Comparison of ENCODE assay signal across 16 cellular contexts in the genomic region with DNA sequence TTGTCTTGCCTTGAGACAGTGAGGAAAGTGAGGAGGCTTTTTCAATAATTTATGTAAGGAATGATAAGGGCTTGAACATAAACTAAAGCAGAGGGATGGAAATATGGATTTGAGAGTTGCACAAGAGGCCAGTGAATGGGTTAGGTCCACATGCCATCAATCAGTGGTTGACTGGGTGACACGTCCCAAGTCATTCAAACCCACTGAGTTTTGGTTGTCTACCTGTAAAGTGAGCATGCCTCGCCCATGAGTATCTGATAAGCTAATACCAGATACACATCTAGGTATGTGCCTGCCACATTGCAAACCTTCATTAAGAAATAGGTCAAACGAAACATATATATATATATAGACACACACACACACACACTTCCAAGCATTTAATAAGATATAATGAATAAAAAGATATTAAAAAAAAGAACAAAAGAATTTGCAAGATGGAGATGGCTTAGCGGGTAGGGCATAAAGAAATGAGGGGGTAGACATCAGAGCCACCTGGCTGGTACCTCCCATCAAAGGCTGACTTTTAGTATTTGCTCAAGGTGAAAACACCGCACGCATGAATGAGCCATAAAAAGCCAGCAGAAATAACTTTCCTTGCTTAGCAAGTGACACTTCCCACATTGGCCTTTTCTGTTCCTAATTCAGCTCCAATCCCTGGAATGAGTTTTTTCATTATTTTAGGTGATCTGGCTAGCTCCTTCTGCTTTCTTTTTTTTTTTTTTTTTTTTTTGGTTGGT.
DNase-seq lines count a peak whose midpoint lies in the region; ATAC-seq and TF ChIP-seq lines count a peak whose summit lies in the region.
"Had no signal": no experiment of that assay in that cellular context is flagged by ENCODE, and none has a peak within 500 bp of the region (broad histone marks: within the 10 kb centered on the region; RNA-seq: fewer than 3 reads in every experiment).

No MANE protein-coding gene starts in this region.

- TF ChIP-seq EP300 in tibial nerve (IDR thresholded peaks at IDR 0.05): no peak

- no peaks in the 10 kb centered on the region for H3K9me2 ChIP-seq in PC-3 (replicated peaks; ENCODE audit: low read length)

- H4K12ac ChIP-seq in trophoblast cell (ENCODE audit: low read depth, low read length): no peak overlapping the region

- no peak overlapping the region for H3K27ac Mint-ChIP-seq in glutamatergic neuron (ENCODE audit: unreplicated experiment)
- H3K27ac Mint-ChIP-seq: B cell; CD8-positive, alpha-beta T cell had no signal

- no peak overlapping the region for H3K23ac ChIP-seq in trophoblast cell (ENCODE audit: low read length)

- H2AK5ac ChIP-seq in trophoblast cell (ENCODE audit: low read length): no peak overlapping the region

- TF ChIP-seq CTCF in PC-3 (conservative IDR thresholded peaks at IDR 0.05; ENCODE audit: low read depth, low read length): no peak
- TF ChIP-seq CTCF in glutamatergic neuron (IDR thresholded peaks at IDR 0.05; ENCODE audit: partially characterized antibody, unreplicated experiment): no peak
- TF ChIP-seq CTCF in tibial nerve (IDR thresholded peaks at IDR 0.05): no peak

- H3K4me3 ChIP-seq in PC-3 (ENCODE audit: low read length): no peak overlapping the region
- no peak overlapping the region for H3K4me3 ChIP-seq in trophoblast cell (ENCODE audit: low read depth, low read length)
- no peak overlapping the region for H3K4me3 ChIP-seq in tibial nerve
- H3K4me3 ChIP-seq: BLaER1 treated with 17β-estradiol and CSF1 and Interleukin-3, amounts not matched to agents 10 nM and 100 nM; GM12878 had no signal

- peak overlapping the region; percentile 51 for H3K4me3 Mint-ChIP-seq in glutamatergic neuron (ENCODE audit: unreplicated experiment)
- H3K4me3 Mint-ChIP-seq: B cell; CD8-positive, alpha-beta T cell; H9 had no signal

- peaks cover 14% of the 10 kb centered on the region for H3K79me2 ChIP-seq in PC-3 (ENCODE audit: low read length)
- H3K79me2 ChIP-seq in trophoblast cell (ENCODE audit: control insufficient read depth, insufficient read depth, low read length, poor library complexity): no peaks in the 10 kb centered on the region

- intact Hi-C loops in PC-3 (cut with micrococcal nuclease): no loop called here

- no peak overlapping the region for H2BK120ac ChIP-seq in trophoblast cell (ENCODE audit: insufficient read depth, low read length, poor library complexity)

- peaks cover 9% of the 10 kb centered on the region for H3K27me3 Mint-ChIP-seq in glutamatergic neuron (ENCODE audit: unreplicated experiment)

- WGBS in trophoblast cell (ENCODE audit: extremely low coverage, insufficient coverage, insufficient read length): no CpG with 5 or more reads among the region's 6 CpGs
- WGBS in tibial nerve, 2 donors: 89 to 94% methylated on average over 6 of the region's 6 CpGs

- CTCF ChIA-PET in PC-3 (lab: Charles Lee): no interaction called here

- no peaks in the 10 kb centered on the region for H3F3A ChIP-seq in PC-3 (ENCODE audit: low read length, unreplicated experiment)

- H3K36me3 ChIP-seq in PC-3 (ENCODE audit: low read depth, low read length) (no peaks in the 10 kb centered on the region), trophoblast cell (ENCODE audit: control insufficient read depth in 1 of 2, insufficient read depth in 2 of 2, low read length in 2 of 2) (no peaks in the 10 kb centered on the region), tibial nerve (no peaks in the 10 kb centered on the region)
- H3K36me3 ChIP-seq: BLaER1 treated with 17β-estradiol and CSF1 and Interleukin-3, amounts not matched to agents 10 nM and 100 nM had no signal

- H3K27me3 ChIP-seq in PC-3 (ENCODE audit: low read length) (no peaks in the 10 kb centered on the region), trophoblast cell (ENCODE audit: insufficient read depth, low read length) (no peaks in the 10 kb centered on the region), tibial nerve (no peaks in the 10 kb centered on the region)
- H3K27me3 ChIP-seq: BLaER1 treated with 17β-estradiol and CSF1 and Interleukin-3, amounts not matched to agents 10 nM and 100 nM had no signal

- H3K18ac ChIP-seq in trophoblast cell (ENCODE audit: low read length): no peak overlapping the region

- no peak overlapping the region for H3K9ac ChIP-seq in PC-3 (ENCODE audit: low read length)
- H3K9ac ChIP-seq in trophoblast cell (ENCODE audit: low read length): no peak overlapping the region
- H3K9ac ChIP-seq: BLaER1 treated with 17β-estradiol and CSF1 and Interleukin-3, amounts not matched to agents 10 nM and 100 nM had no signal

- H3K9me3 Mint-ChIP-seq in glutamatergic neuron (ENCODE audit: unreplicated experiment): peaks cover 10% of the 10 kb centered on the region
- H3K9me3 Mint-ChIP-seq: CD8-positive, alpha-beta T cell; H9 had no signal

- no peak overlapping the region for H3K4ac ChIP-seq in trophoblast cell (ENCODE audit: low read depth, low read length)

- H3K14ac ChIP-seq in trophoblast cell (ENCODE audit: low read length): no peak overlapping the region

- H2AFZ ChIP-seq in PC-3 (ENCODE audit: low read length) (no peak overlapping the region), trophoblast cell (ENCODE audit: insufficient read depth, low read length, poor library complexity) (no peak overlapping the region)

- DNase-seq in NCI-H345 (lab: John Stamatoyannopoulos, UW) (peak; percentile 39), PC-3 (peak; percentile 81), glutamatergic neuron (no peak), trophoblast cell (peak; percentile 86 to 93), tibial nerve (ENCODE audit: low spot score in 2 of 2) (no peak), T-helper 2 cell (no peak), DMS153 treated with DMSO at 0.1 percent for 48 hours (lab: John Stamatoyannopoulos, UW; ENCODE audit: unreplicated experiment) (no peak)
- DNase-seq: Calu3; CD8-positive, alpha-beta T cell; DMS53; DND-41; EL; H9 had no signal

- no peaks in the 10 kb centered on the region for H3K79me1 ChIP-seq in trophoblast cell (ENCODE audit: low read length)

- no TSS peak for BruUV-seq in PC-3 (replicated peaks; lab: Mats Ljungman, UMichigan)

- no peak overlapping the region for H4K91ac ChIP-seq in trophoblast cell (ENCODE audit: low read depth, low read length)

- no peaks in the 10 kb centered on the region for H4K20me1 ChIP-seq in PC-3 (ENCODE audit: low read length)
- H4K20me1 ChIP-seq: BLaER1 treated with 17β-estradiol and CSF1 and Interleukin-3, amounts not matched to agents 10 nM and 100 nM had no signal

- no peaks in the 10 kb centered on the region for H3K36me3 Mint-ChIP-seq in glutamatergic neuron (ENCODE audit: unreplicated experiment)
- H3K36me3 Mint-ChIP-seq: CD8-positive, alpha-beta T cell had no signal

- H2BK5ac ChIP-seq in trophoblast cell (ENCODE audit: low read depth, low read length, poor library complexity): no peak overlapping the region

- H3K4me1 Mint-ChIP-seq in glutamatergic neuron (ENCODE audit: low read depth, unreplicated experiment): peaks cover 30% of the 10 kb centered on the region
- H3K4me1 Mint-ChIP-seq: B cell had no signal

- H4K8ac ChIP-seq in trophoblast cell (ENCODE audit: low read depth, low read length): no peak overlapping the region

- H3K4me1 ChIP-seq in PC-3 (ENCODE audit: insufficient read depth, low read length): peaks cover 69% of the 10 kb centered on the region
- H3K4me1 ChIP-seq in trophoblast cell (ENCODE audit: control insufficient read depth in 1 of 2, insufficient read depth in 2 of 2, low read length in 2 of 2): peaks cover 5 to 11% of the 10 kb centered on the region in 2 experiments
- no peaks in the 10 kb centered on the region for H3K4me1 ChIP-seq in tibial nerve

- H3K27ac ChIP-seq in PC-3 (ENCODE audit: low read length): 0 out of 2 replicates have a peak overlapping the region, but pooled peaks have one; percentile 45
- no peak overlapping the region for H3K27ac ChIP-seq in trophoblast cell (ENCODE audit: low read depth, low read length)
- no peak overlapping the region for H3K27ac ChIP-seq in tibial nerve
- H3K27ac ChIP-seq: BLaER1 treated with 17β-estradiol and CSF1 and Interleukin-3, amounts not matched to agents 10 nM and 100 nM had no signal

- no peak overlapping the region for H2BK12ac ChIP-seq in trophoblast cell (ENCODE audit: low read length)

- no peak for ATAC-seq in PC-3
- ATAC-seq: CD8-positive, alpha-beta T cell; GM12878 had no signal

- H3K4me2 ChIP-seq in PC-3 (ENCODE audit: low read length) (peak overlapping the region; percentile 23; the same call in 1 of the 2 replicates), trophoblast cell (ENCODE audit: low read length) (no peak overlapping the region)
- H3K4me2 ChIP-seq: BLaER1 treated with 17β-estradiol and CSF1 and Interleukin-3, amounts not matched to agents 10 nM and 100 nM had no signal

- H3K9me3 ChIP-seq in PC-3 (ENCODE audit: low read length): no peaks in the 10 kb centered on the region
- no peaks in the 10 kb centered on the region for H3K9me3 ChIP-seq in trophoblast cell (ENCODE audit: insufficient read depth, low read depth, low read length)
- H3K9me3 ChIP-seq in tibial nerve: no peaks in the 10 kb centered on the region
- H3K9me3 ChIP-seq: BLaER1 treated with 17β-estradiol and CSF1 and Interleukin-3, amounts not matched to agents 10 nM and 100 nM had no signal

- no peak for TF ChIP-seq POLR2A in tibial nerve (IDR thresholded peaks at IDR 0.05)

- POLR2A ChIA-PET in PC-3 (lab: Charles Lee; ENCODE audit: unreplicated experiment): no interaction called here

Comparison
In these comparisons a context has a peak if more than half of its experiments do, and no peak if none do; other contexts are left out.
1. DNase-seq: peak in NCI-H345 (single experiment), PC-3 (single experiment) and trophoblast cell (2 of 2); none in glutamatergic neuron (single experiment), tibial nerve (0 of 2), T-helper 2 cell (0 of 5) and DMS153 treated with DMSO at 0.1 percent for 48 hours (single experiment).